ENCODE assay signal across 23 cellular contexts in genomic region chr17:2346475-2346874, GRCh38. TPM values are rescaled to one million over a fixed set of nuclear protein-coding genes. Genes with fewer than 3 reads are reported as not detected.
A peak's percentile ranks its signal among the peaks of the same experiment; 100 is the strongest.
DNase-seq lines count a peak whose midpoint lies in the region; FAIRE-seq and TF ChIP-seq lines count a peak whose summit lies in the region.
"Had no signal": no experiment of that assay in that cellular context is flagged by ENCODE, and none has a peak within 500 bp of the region (broad histone marks: within the 10 kb centered on the region; RNA-seq: fewer than 3 reads in every experiment).

No MANE protein-coding gene starts in this region.

- H2AK5ac ChIP-seq in H1 (ENCODE audit: low read depth, low read length), result no peak overlapping the region
- H2AK5ac ChIP-seq in neuronal stem cell (ENCODE audit: low read depth, low read length), result peak overlapping the region; percentile 30

- H3K4me3 ChIP-seq in H1 (ENCODE audit: extremely low read depth in 1 of 4, insufficient read depth in 2 of 4, low read depth in 3 of 4, low read length in 4 of 4) (no peak overlapping the region), neuronal stem cell (ENCODE audit: low read length in 2 of 2) (no peak overlapping the region), MG63 (no peak overlapping the region)
- H3K4me3 ChIP-seq: ovary, right lobe of liver, SK-N-MC had no signal

- H2AFZ ChIP-seq in H1 (ENCODE audit: low read length) (no peak overlapping the region), neuronal stem cell (ENCODE audit: low read length) (no peak overlapping the region)

- H4K91ac ChIP-seq in H1 (replicated peaks; ENCODE audit: insufficient read length, low read length) (peak overlapping the region; percentile 26), neuronal stem cell (ENCODE audit: low read depth, low read length, poor library complexity) (no peak overlapping the region)

- H3K4me2 ChIP-seq in H1 (ENCODE audit: insufficient read depth in 1 of 2, low read depth in 2 of 2, low read length in 2 of 2) (0 out of 4 replicates have a peak overlapping the region, but pooled peaks of 1 of the 2 experiments have one; percentile 9), neuronal stem cell (ENCODE audit: insufficient read depth, low read length, poor library complexity, severe bottlenecking) (no peak overlapping the region)

- H3K27ac ChIP-seq in H1 (ENCODE audit: low read depth, low read length) (no peak overlapping the region), neuronal stem cell (replicated peaks; ENCODE audit: low read length) (no peak overlapping the region)
- H3K27ac ChIP-seq: ovary, right lobe of liver, SK-N-MC had no signal

- H2BK120ac ChIP-seq in H1 (replicated peaks; ENCODE audit: low read depth, low read length) (no peak overlapping the region), neuronal stem cell (ENCODE audit: low read depth, low read length) (no peak overlapping the region)

- TF ChIP-seq CTCF in H1 (IDR thresholded peaks at IDR 0.05; ENCODE audit: control extremely low read depth in 1 of 3, insufficient read depth in 1 of 3, low read depth in 1 of 3, low read length in 3 of 3), result no peak

- no peak overlapping the region for H4K5ac ChIP-seq in H1 (ENCODE audit: insufficient read length, low read depth, low read length)

- no peak overlapping the region for H3K14ac ChIP-seq in H1 (ENCODE audit: insufficient read length)
- no peak overlapping the region for H3K14ac ChIP-seq in neuronal stem cell (ENCODE audit: low read length)

- H3K4me1 ChIP-seq in H1 (replicated peaks in 1 of 4; ENCODE audit: control insufficient read depth in 3 of 4, insufficient read depth in 4 of 4, low read length in 3 of 4), result peaks cover 4 to 17% (median 7%) of the 10 kb centered on the region in 4 experiments
- peaks cover 12 to 13% of the 10 kb centered on the region in 2 donors for H3K4me1 ChIP-seq in neuronal stem cell (ENCODE audit: control insufficient read depth in 2 of 2, insufficient read depth in 1 of 2, low read depth in 1 of 2, low read length in 2 of 2)

- H2BK5ac ChIP-seq in H1 (ENCODE audit: low read depth, low read length) (0 out of 2 replicates have a peak overlapping the region, but pooled peaks have one; percentile 24), neuronal stem cell (ENCODE audit: low read length) (no peak overlapping the region)

- peaks cover 18% of the 10 kb centered on the region for H3K4me1 Mint-ChIP-seq in activated T-cell treated with anti-CD3 and anti-CD28 coated beads, Interleukin-2, amount 50 U/mL, for 24 hours (ENCODE audit: low read depth)
- H3K4me1 Mint-ChIP-seq: activated T-helper 17 cell treated with anti-CD3 and anti-CD28 coated beads, Interleukin-2, amount 50 U/mL, for 72 hours had no signal

- H3K36me3 Mint-ChIP-seq in activated T-cell treated with anti-CD3 and anti-CD28 coated beads, Interleukin-2, amount 50 U/mL, for 24 hours (ENCODE audit: low read depth), result peaks cover 37% of the 10 kb centered on the region

- no peak overlapping the region for H3K56ac ChIP-seq in H1 (replicated peaks; ENCODE audit: insufficient read length, low read depth, low read length)

- CTCF ChIA-PET in H1 (lab: Charles Lee; ENCODE audit: partially characterized antibody), result interaction anchor here (0.9 to 5.0 kb wide), 3 partner anchors 9 to 24 kb away, joined by 3 to 34 read pairs (median 3); partner anchors contain the start of genes SGSM2 and TSR1

- no peaks in the 10 kb centered on the region for H3K79me2 ChIP-seq in H1 (ENCODE audit: control insufficient read depth in 1 of 2, insufficient read depth in 2 of 2, low read length in 2 of 2)

- H4K20me1 ChIP-seq in H1 (replicated peaks in 1 of 2; ENCODE audit: control insufficient read depth in 1 of 2, insufficient read depth in 2 of 2, low read length in 2 of 2), result no peaks in the 10 kb centered on the region

- H2BK12ac ChIP-seq in H1 (ENCODE audit: low read depth, low read length), result 0 out of 2 replicates have a peak overlapping the region, but pooled peaks have one; percentile 64
- no peak overlapping the region for H2BK12ac ChIP-seq in neuronal stem cell (ENCODE audit: low read length)

- H3K4ac ChIP-seq in H1 (replicated peaks; ENCODE audit: insufficient read length, low read depth, low read length), result no peak overlapping the region
- H3K4ac ChIP-seq in neuronal stem cell (ENCODE audit: low read length), result no peak overlapping the region

- POLR2A ChIA-PET in H1 (lab: Charles Lee; ENCODE audit: partially characterized antibody), result interaction anchor here (1.2 to 5.2 kb wide), 3 partner anchors 11 to 54 kb away, joined by 3 to 148 read pairs (median 4); partner anchors contain the start of genes MNT, SGSM2 and TSR1

- H3K9me3 Mint-ChIP-seq in activated T-cell treated with anti-CD3 and anti-CD28 coated beads, Interleukin-2, amount 50 U/mL, for 24 hours, result no peaks in the 10 kb centered on the region
- H3K9me3 Mint-ChIP-seq: activated T-helper 17 cell treated with anti-CD3 and anti-CD28 coated beads, Interleukin-2, amount 50 U/mL, for 72 hours; CD8-positive, alpha-beta memory T cell; naive thymus-derived CD8-positive, alpha-beta T cell had no signal

- 86% methylated on average over 6 of the region's 8 CpGs; no CpG with 5 or more reads in 1 of the 2 experiments for WGBS in H1 (ENCODE audit: extremely low coverage in 1 of 2, insufficient coverage in 1 of 2, insufficient read length in 1 of 2, insufficient replicate concordance in 2 of 2, low coverage in 1 of 2, low lambda C conversion rate in 2 of 2, missing lambda C conversion rate in 1 of 2), 2 experiments
- WGBS in neuronal stem cell (ENCODE audit: extremely low coverage in 2 of 2, insufficient read length in 2 of 2, insufficient replicate concordance in 1 of 2), 2 donors, result no CpG with 5 or more reads among the region's 8 CpGs

- H3K36me3 ChIP-seq in H1 (ENCODE audit: control insufficient read depth in 2 of 4, insufficient read depth in 4 of 4, low read length in 3 of 4) (peaks cover 0 to 14% (median 2%) of the 10 kb centered on the region in 4 experiments; a peak in 4 of 8 replicates), neuronal stem cell (replicated peaks in 1 of 2; ENCODE audit: control insufficient read depth in 2 of 2, insufficient read depth in 2 of 2, low read length in 2 of 2) (peaks cover 16 to 37% of the 10 kb centered on the region in 2 donors), MG63 (no peaks in the 10 kb centered on the region)
- H3K36me3 ChIP-seq: ovary, right lobe of liver had no signal

- H3K9ac ChIP-seq in H1 (replicated peaks in 1 of 4; ENCODE audit: extremely low read depth in 1 of 4, low read depth in 3 of 4, low read length in 3 of 4), result no peak overlapping the region
- H3K9ac ChIP-seq in neuronal stem cell (ENCODE audit: low read depth, low read length, poor library complexity), result no peak overlapping the region

- no peak overlapping the region for H3K23ac ChIP-seq in H1 (ENCODE audit: insufficient read length)
- no peak overlapping the region for H3K23ac ChIP-seq in neuronal stem cell (ENCODE audit: low read depth, low read length, poor library complexity)

- H3K9me3 ChIP-seq in H1 (ENCODE audit: insufficient read depth in 2 of 2, low read depth in 1 of 2, low read length in 1 of 2) (no peaks in the 10 kb centered on the region), neuronal stem cell (replicated peaks in 1 of 2; ENCODE audit: control insufficient read depth in 2 of 2, insufficient read depth in 1 of 2, low read depth in 1 of 2, low read length in 2 of 2) (no peaks in the 10 kb centered on the region), MG63 (no peaks in the 10 kb centered on the region)
- H3K9me3 ChIP-seq: ovary, right lobe of liver had no signal

- no peak overlapping the region for H2BK20ac ChIP-seq in H1 (ENCODE audit: low read length)

- peak; percentile 38 for DNase-seq in SIG-M5 treated with dmso at 0.1 percent for 504 hours (lab: John Stamatoyannopoulos, UW; ENCODE audit: unreplicated experiment)
- DNase-seq in SIG-M5 (lab: John Stamatoyannopoulos, UW), result no peak
- no peak for DNase-seq in H1 (ENCODE audit: low read depth in 1 of 2, low spot score in 2 of 2)
- DNase-seq in neuronal stem cell (ENCODE audit: low spot score), result no peak
- DNase-seq in NCI-H1105 (lab: John Stamatoyannopoulos, UW), result no peak
- no peak for DNase-seq in MG63
- DNase-seq in activated T-cell treated with anti-CD3 and anti-CD28 coated beads, Interleukin-2, amount 50 U/mL, for 24 hours, result no peak
- DNase-seq in NCI-H524 treated with DMSO at 0.1 percent for 48 hours (lab: John Stamatoyannopoulos, UW), result no peak
- DNase-seq: 8988T; AML-193; CD8-positive, alpha-beta memory T cell; effector memory CD4-positive, alpha-beta T cell; naive thymus-derived CD8-positive, alpha-beta T cell; NCI-H2107; NK-92 treated with Interleukin-12 subunit alpha and Interleukin-12 subunit beta, amount 100 ng/mL, for 24 hours; right lobe of liver; T-helper 2 cell had no signal

- 0 out of 2 replicates have a peak, but pooled peaks cover 6% of the 10 kb centered on the region for H3K23me2 ChIP-seq in H1 (ENCODE audit: low read depth, low read length)

- H2BK15ac ChIP-seq in H1 (ENCODE audit: low read length) (no peak overlapping the region), neuronal stem cell (ENCODE audit: low read length) (no peak overlapping the region)

- H3K79me1 ChIP-seq in H1 (ENCODE audit: low read depth, low read length) (peaks cover 5% of the 10 kb centered on the region; the same call in 1 of the 2 replicates), neuronal stem cell (ENCODE audit: low read depth, low read length) (peaks cover 3% of the 10 kb centered on the region)

- no peak for FAIRE-seq in H1 (lab: Jason Lieb, UNC)
- FAIRE-seq: astrocyte, HepG2 had no signal

- H3K4me3 Mint-ChIP-seq in activated T-cell treated with anti-CD3 and anti-CD28 coated beads, Interleukin-2, amount 50 U/mL, for 24 hours, result no peak overlapping the region
- H3K4me3 Mint-ChIP-seq: activated naive CD8-positive, alpha-beta T cell; activated T-helper 17 cell treated with anti-CD3 and anti-CD28 coated beads, Interleukin-2, amount 50 U/mL, for 72 hours; CD8-positive, alpha-beta memory T cell; naive thymus-derived CD8-positive, alpha-beta T cell had no signal

- H3K18ac ChIP-seq in H1 (ENCODE audit: extremely low read depth, low read length), result no peak overlapping the region
- peak overlapping the region; percentile 68 for H3K18ac ChIP-seq in neuronal stem cell (ENCODE audit: low read length)

- H3K27me3 Mint-ChIP-seq in activated T-cell treated with anti-CD3 and anti-CD28 coated beads, Interleukin-2, amount 50 U/mL, for 24 hours, result no peaks in the 10 kb centered on the region
- H3K27me3 Mint-ChIP-seq: activated naive CD8-positive, alpha-beta T cell; activated T-helper 17 cell treated with anti-CD3 and anti-CD28 coated beads, Interleukin-2, amount 50 U/mL, for 72 hours; CD8-positive, alpha-beta memory T cell; naive thymus-derived CD8-positive, alpha-beta T cell had no signal

- H4K8ac ChIP-seq in H1 (ENCODE audit: extremely low read depth, insufficient read depth, low read length), result no peak overlapping the region
- no peak overlapping the region for H4K8ac ChIP-seq in neuronal stem cell (ENCODE audit: low read depth, low read length)

- TF ChIP-seq POLR2A in H1 (IDR thresholded peaks at IDR 0.05; ENCODE audit: control extremely low read depth in 1 of 2, low read depth in 2 of 2, low read length in 2 of 2), result no peak

- H3K27ac Mint-ChIP-seq in activated T-cell treated with anti-CD3 and anti-CD28 coated beads, Interleukin-2, amount 50 U/mL, for 24 hours, result no peak overlapping the region
- H3K27ac Mint-ChIP-seq: activated naive CD8-positive, alpha-beta T cell; CD8-positive, alpha-beta memory T cell had no signal

- TF ChIP-seq RAD21 in H1 (IDR thresholded peaks at IDR 0.05 in 1 of 2, conservative IDR thresholded peaks at IDR 0.05 in 1 of 2; ENCODE audit: low read depth in 2 of 2, low read length in 2 of 2), result no peak

- H3K27me3 ChIP-seq in H1 (replicated peaks in 1 of 4; ENCODE audit: control insufficient read depth in 3 of 4, extremely low read depth in 1 of 4, insufficient read depth in 3 of 4, low read length in 3 of 4), result no peaks in the 10 kb centered on the region
- H3K27me3 ChIP-seq in neuronal stem cell (ENCODE audit: control insufficient read depth in 3 of 3, insufficient read depth in 3 of 3, low read depth in 1 of 3, low read length in 3 of 3), result no peaks in the 10 kb centered on the region
- no peaks in the 10 kb centered on the region for H3K27me3 ChIP-seq in MG63
- H3K27me3 ChIP-seq: ovary, right lobe of liver had no signal

- TF ChIP-seq EP300 in H1 (IDR thresholded peaks at IDR 0.05; ENCODE audit: borderline replicate concordance in 1 of 2, low read depth in 2 of 2, low read length in 2 of 2), result no peak

RNA-seq across cellular contexts. Expression of gene SGSM2, which starts 9.2 kb away (rescaled TPM):
- total RNA-seq in H1 (2021; fragmentation: NEBNext Ultra II Directional; extraction: Animal tissue kit (Norgen Biotek cat#: 25700)), result 38.7 and 44.5 TPM in 2 replicates
- 77.7 and 93.1 TPM in 2 replicates for polyA plus RNA-seq in H1 (2011; rRNA removed)
- 74.8 TPM for polyA plus RNA-seq in H1 (2011; cell fraction: cytosol; rRNA removed)
- 421 TPM for polyA plus RNA-seq in H1 (2011; cell fraction: nucleus; rRNA removed)
- 50.0 to 79.8 TPM (median 73.4 TPM) in 4 replicates for polyA plus RNA-seq in H1 (2012, experiment 1 of 2)
- 44.8 TPM for polyA plus RNA-seq in H1 (2012, experiment 2 of 2)
- polyA plus RNA-seq in H1 (2013, experiment 1 of 2), result 23.4 TPM
- polyA plus RNA-seq in H1 (2013, experiment 2 of 2), result 21.0 TPM
- 33.4 and 41.5 TPM in 2 replicates for polyA minus RNA-seq in H1 (2011; rRNA and poly(A)+ RNA removed)
- 26.7 TPM for polyA minus RNA-seq in H1 (2011; cell fraction: cytosol; rRNA and poly(A)+ RNA removed)
- polyA minus RNA-seq in H1 (2011; cell fraction: nucleus; rRNA and poly(A)+ RNA removed), result 56.2 TPM
- polyA plus RNA-seq in neuronal stem cell (2013, experiment 1 of 2), result 69.6 TPM
- 67.4 TPM for polyA plus RNA-seq in neuronal stem cell (2013, experiment 2 of 2)
- 7.8 and 9.6 TPM in 2 replicates for total RNA-seq in MG63 (2014; rRNA removed; shearing (Covaris generic); ENCODE audit: low replicate concordance)

RNA-seq across cellular contexts. Expression of gene TSR1, which starts 10.2 kb away (rescaled TPM):
- total RNA-seq in H1 (2021; fragmentation: NEBNext Ultra II Directional; extraction: Animal tissue kit (Norgen Biotek cat#: 25700)), result 69.7 and 77.0 TPM in 2 replicates
- 14.5 and 17.1 TPM in 2 replicates for polyA plus RNA-seq in H1 (2011; rRNA removed)
- 15.8 TPM for polyA plus RNA-seq in H1 (2011; cell fraction: cytosol; rRNA removed)
- polyA plus RNA-seq in H1 (2011; cell fraction: nucleus; rRNA removed), result 40.3 TPM
- polyA plus RNA-seq in H1 (2012, experiment 1 of 2), result 60.2 to 78.2 TPM (median 70.7 TPM) in 4 replicates
- polyA plus RNA-seq in H1 (2012, experiment 2 of 2), result 7.7 TPM
- polyA plus RNA-seq in H1 (2013, experiment 1 of 2), result 30.5 TPM
- polyA plus RNA-seq in H1 (2013, experiment 2 of 2), result 29.4 TPM
- 32.6 and 37.5 TPM in 2 replicates for polyA minus RNA-seq in H1 (2011; rRNA and poly(A)+ RNA removed)
- polyA minus RNA-seq in H1 (2011; cell fraction: cytosol; rRNA and poly(A)+ RNA removed), result 52.0 TPM
- polyA minus RNA-seq in H1 (2011; cell fraction: nucleus; rRNA and poly(A)+ RNA removed), result 82.5 TPM
- polyA plus RNA-seq in neuronal stem cell (2013, experiment 1 of 2), result 13.1 TPM
- 13.0 TPM for polyA plus RNA-seq in neuronal stem cell (2013, experiment 2 of 2)
- total RNA-seq in MG63 (2014; rRNA removed; shearing (Covaris generic); ENCODE audit: low replicate concordance), result 26.6 and 30.9 TPM in 2 replicates

RNA-seq across cellular contexts. Expression of gene SRR, which starts 42.7 kb away (rescaled TPM):
- 4.5 and 5.1 TPM in 2 replicates for total RNA-seq in H1 (2021; fragmentation: NEBNext Ultra II Directional; extraction: Animal tissue kit (Norgen Biotek cat#: 25700))
- 2.7 and 3.6 TPM in 2 replicates for polyA plus RNA-seq in H1 (2011; rRNA removed)
- 4.1 TPM for polyA plus RNA-seq in H1 (2011; cell fraction: cytosol; rRNA removed)
- 1.7 TPM for polyA plus RNA-seq in H1 (2011; cell fraction: nucleus; rRNA removed)
- polyA plus RNA-seq in H1 (2012, experiment 1 of 2), result 5.7 to 8.0 TPM (median 7.3 TPM) in 4 replicates
- 4.2 TPM for polyA plus RNA-seq in H1 (2012, experiment 2 of 2)
- 3.6 TPM for polyA plus RNA-seq in H1 (2013, experiment 1 of 2)
- polyA plus RNA-seq in H1 (2013, experiment 2 of 2), result 3.4 TPM
- 2.3 and 7.0 TPM in 2 replicates for polyA minus RNA-seq in H1 (2011; rRNA and poly(A)+ RNA removed)
- polyA minus RNA-seq in H1 (2011; cell fraction: cytosol; rRNA and poly(A)+ RNA removed), result 6.8 TPM
- polyA minus RNA-seq in H1 (2011; cell fraction: nucleus; rRNA and poly(A)+ RNA removed), result 1.5 TPM
- 20.5 TPM for polyA plus RNA-seq in neuronal stem cell (2013, experiment 1 of 2)
- polyA plus RNA-seq in neuronal stem cell (2013, experiment 2 of 2), result 21.3 TPM
- 26.5 and 34.3 TPM in 2 replicates for total RNA-seq in MG63 (2014; rRNA removed; shearing (Covaris generic); ENCODE audit: low replicate concordance)

RNA-seq across cellular contexts. Expression of gene SMG6, which starts 42.9 kb away (rescaled TPM):
- 25.2 and 27.2 TPM in 2 replicates for total RNA-seq in H1 (2021; fragmentation: NEBNext Ultra II Directional; extraction: Animal tissue kit (Norgen Biotek cat#: 25700))
- 18.5 and 31.8 TPM in 2 replicates for polyA plus RNA-seq in H1 (2011; rRNA removed)
- polyA plus RNA-seq in H1 (2011; cell fraction: cytosol; rRNA removed), result 10.3 TPM
- 35.9 TPM for polyA plus RNA-seq in H1 (2011; cell fraction: nucleus; rRNA removed)
- polyA plus RNA-seq in H1 (2012, experiment 1 of 2), result 19.6 to 31.9 TPM (median 26.7 TPM) in 4 replicates
- polyA plus RNA-seq in H1 (2012, experiment 2 of 2), result 12.5 TPM
- 13.6 TPM for polyA plus RNA-seq in H1 (2013, experiment 1 of 2)
- 12.5 TPM for polyA plus RNA-seq in H1 (2013, experiment 2 of 2)
- 32.5 and 33.5 TPM in 2 replicates for polyA minus RNA-seq in H1 (2011; rRNA and poly(A)+ RNA removed)
- 14.9 TPM for polyA minus RNA-seq in H1 (2011; cell fraction: cytosol; rRNA and poly(A)+ RNA removed)
- 18.1 TPM for polyA minus RNA-seq in H1 (2011; cell fraction: nucleus; rRNA and poly(A)+ RNA removed)
- 16.6 TPM for polyA plus RNA-seq in neuronal stem cell (2013, experiment 1 of 2)
- 16.4 TPM for polyA plus RNA-seq in neuronal stem cell (2013, experiment 2 of 2)
- total RNA-seq in MG63 (2014; rRNA removed; shearing (Covaris generic); ENCODE audit: low replicate concordance), result 15.3 and 24.9 TPM in 2 replicates

RNA-seq across cellular contexts. Expression of gene MNT, which starts 54.4 kb away (rescaled TPM):
- total RNA-seq in H1 (2021; fragmentation: NEBNext Ultra II Directional; extraction: Animal tissue kit (Norgen Biotek cat#: 25700)), result 16.3 and 17.3 TPM in 2 replicates
- 5.0 and 9.0 TPM in 2 replicates for polyA plus RNA-seq in H1 (2011; rRNA removed)
- polyA plus RNA-seq in H1 (2011; cell fraction: cytosol; rRNA removed), result 6.1 TPM
- 12.8 TPM for polyA plus RNA-seq in H1 (2011; cell fraction: nucleus; rRNA removed)
- polyA plus RNA-seq in H1 (2012, experiment 1 of 2), result 10.9 to 15.7 TPM (median 13.9 TPM) in 4 replicates
- polyA plus RNA-seq in H1 (2012, experiment 2 of 2), result 7.1 TPM
- 12.5 TPM for polyA plus RNA-seq in H1 (2013, experiment 1 of 2)
- 10.8 TPM for polyA plus RNA-seq in H1 (2013, experiment 2 of 2)
- 3.2 and 4.2 TPM in 2 replicates for polyA minus RNA-seq in H1 (2011; rRNA and poly(A)+ RNA removed)
- polyA minus RNA-seq in H1 (2011; cell fraction: cytosol; rRNA and poly(A)+ RNA removed), result 8.7 TPM
- 6.2 TPM for polyA minus RNA-seq in H1 (2011; cell fraction: nucleus; rRNA and poly(A)+ RNA removed)
- 14.3 TPM for polyA plus RNA-seq in neuronal stem cell (2013, experiment 1 of 2)
- 15.1 TPM for polyA plus RNA-seq in neuronal stem cell (2013, experiment 2 of 2)
- 0.07 and 1.4 TPM in 2 replicates for total RNA-seq in MG63 (2014; rRNA removed; shearing (Covaris generic); ENCODE audit: low replicate concordance)
